In the genomic region with DNA sequence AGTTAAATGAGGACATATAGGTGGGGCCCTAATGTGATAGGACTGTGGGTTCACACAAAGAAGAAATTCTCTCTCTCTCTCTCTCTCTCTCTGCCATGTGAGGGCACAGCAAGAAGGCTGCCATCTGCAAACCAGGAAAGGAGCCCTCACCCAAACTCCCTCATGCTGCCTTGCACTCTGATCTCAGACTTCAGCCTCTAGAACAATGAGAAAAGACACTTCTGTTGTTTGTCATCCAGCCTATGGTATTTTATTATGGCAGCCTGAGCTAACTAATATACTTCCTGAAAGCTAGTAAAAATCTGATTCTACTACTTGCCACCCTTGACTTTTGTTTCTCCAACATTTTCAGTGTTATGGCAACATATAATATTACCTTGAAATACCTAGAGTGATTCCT, we compare ENCODE assay signal across 5 cellular contexts.
"Had no signal": no experiment of that assay in that cellular context is flagged by ENCODE, and none has a peak within 500 bp of the region (broad histone marks: within the 10 kb centered on the region; RNA-seq: fewer than 3 reads in every experiment).

No MANE protein-coding gene starts in this region.

- H3K4me3 ChIP-seq: K562 had no signal

- H3K27ac ChIP-seq: HL-60 had no signal

- ATAC-seq: HepG2, K562 had no signal

- DNase-seq: IMR-90, KBM-7 had no signal
